25 cellular contexts compared by ENCODE assay signal in genomic region chr4:37473807-37474206, GRCh38.
"Had no signal": no experiment of that assay in that cellular context is flagged by ENCODE, and none has a peak within 500 bp of the region (broad histone marks: within the 10 kb centered on the region; RNA-seq: fewer than 3 reads in every experiment).

No MANE protein-coding gene starts in this region.

- H3K27ac ChIP-seq: HL-60, SJSA1, SK-N-MC had no signal

- H3K4me1 ChIP-seq: SJSA1 had no signal

- H3K27me3 ChIP-seq: MG63, SJSA1 had no signal

- H3K9me3 ChIP-seq: MG63, SJSA1 had no signal

- H3K4me3 ChIP-seq: MG63, SJSA1, SK-N-MC had no signal

- DNase-seq: Karpas-422, KG1, MG63, NCI-H1092, NCI-H1105 treated with DMSO at 0.1 percent for 48 hours, NCI-H1417 treated with DMSO at 0.1 percent for 48 hours, NCI-H146, NCI-H1694 treated with DMSO at 0.1 percent for 48 hours, NCI-H1930, NCI-H2081, NCI-H2107, NCI-H226, NCI-H446, NCI-H510A, NCI-H524 treated with DMSO at 0.1 percent for 48 hours, NCI-H69, NCI-H774, Right ventricle myocardium superior, RPMI8226, SIG-M5 had no signal

- H3K36me3 ChIP-seq: MG63, SJSA1 had no signal

- FAIRE-seq: HTR-8/SVneo, RCC 7860 had no signal
